21 cellular contexts compared by ENCODE assay signal in the genomic region with DNA sequence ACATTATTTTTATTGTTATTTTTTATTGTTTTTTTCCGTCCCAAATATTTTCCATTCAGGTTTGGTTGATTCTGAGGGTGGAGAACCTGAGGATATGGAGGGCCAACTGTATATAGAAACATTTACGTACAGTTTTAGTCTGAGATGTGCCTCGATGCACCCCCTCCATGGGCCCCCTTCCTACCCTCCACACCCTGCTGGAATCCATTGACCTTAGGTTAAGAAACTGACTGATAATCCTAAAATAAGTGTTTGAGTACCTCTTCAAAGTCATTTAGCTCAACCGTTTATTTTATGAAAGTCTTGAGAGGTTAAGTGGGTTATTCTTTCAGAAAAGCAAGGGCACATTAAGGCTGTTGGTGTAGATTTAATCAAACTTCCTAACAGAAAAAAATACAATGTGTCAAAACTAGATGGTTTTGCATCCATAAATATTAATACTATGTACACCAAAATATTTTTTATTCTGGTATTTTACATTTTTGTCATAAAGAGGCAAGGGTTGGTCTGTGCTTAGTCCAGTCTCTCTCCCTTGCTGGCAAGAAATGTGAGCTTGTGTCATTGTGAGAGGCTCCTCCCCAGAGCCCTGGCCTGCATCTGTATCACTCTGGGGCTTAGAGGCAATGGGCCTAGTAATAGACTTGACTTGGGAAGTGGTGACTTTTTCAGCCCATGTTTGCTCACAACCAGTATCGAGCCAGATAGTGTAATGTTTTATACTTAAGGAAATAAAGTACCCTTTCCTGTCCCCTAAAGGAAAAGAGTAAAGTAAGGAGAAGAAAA. TPM values are rescaled to one million over a fixed set of nuclear protein-coding genes. Genes with fewer than 3 reads are reported as not detected.
DNase-seq lines count a peak whose midpoint lies in the region; TF ChIP-seq lines count a peak whose summit lies in the region.
"Had no signal": no experiment of that assay in that cellular context is flagged by ENCODE, and none has a peak within 500 bp of the region (broad histone marks: within the 10 kb centered on the region; RNA-seq: fewer than 3 reads in every experiment).

No MANE protein-coding gene starts in this region.

- peak overlapping the region; percentile 68 for H3K27ac ChIP-seq in cardiac muscle cell
- no peak overlapping the region for H3K27ac ChIP-seq in right atrium auricular region
- H3K27ac ChIP-seq in angular gyrus (ENCODE audit: low read depth, low read length) = peak overlapping the region; percentile 75
- H3K27ac ChIP-seq in layer of hippocampus (ENCODE audit: low read depth, low read length) = peak overlapping the region; percentile 19
- H3K27ac ChIP-seq in temporal lobe (ENCODE audit: low read depth, low read length) = peak overlapping the region; percentile 77
- no peak overlapping the region for H3K27ac ChIP-seq in vagina
- H3K27ac ChIP-seq: prostate gland, RWPE1 had no signal

- no peaks in the 10 kb centered on the region for H3K27me3 ChIP-seq in cardiac muscle cell
- H3K27me3 ChIP-seq in right atrium auricular region = no peaks in the 10 kb centered on the region
- no peaks in the 10 kb centered on the region for H3K27me3 ChIP-seq in layer of hippocampus (ENCODE audit: control insufficient read depth, insufficient read depth, low read length)
- no peaks in the 10 kb centered on the region for H3K27me3 ChIP-seq in vagina

- in situ Hi-C loops in GM13977 (cut with MboI; ENCODE audit: low pct_unique_long_range_greater_than_20kb, low sequenced_read_pairs, unreplicated experiment) = no loop called here

- intact Hi-C loops in vagina (cut with DNase I) = no loop called here

- H3K4me1 ChIP-seq in cardiac muscle cell (ENCODE audit: low read depth) (peaks cover 27% of the 10 kb centered on the region), right atrium auricular region (no peaks in the 10 kb centered on the region), vagina (no peaks in the 10 kb centered on the region)

- DNase-seq in cardiac muscle cell (ENCODE audit: low read depth in 1 of 2, low spot score in 1 of 2) = peak in 1 of 2 donors; percentile 60
- no peak for DNase-seq in right atrium auricular region (ENCODE audit: low spot score)
- no peak for DNase-seq in iPS-NIHi7 (ENCODE audit: extremely low spot score)
- no peak for DNase-seq in vagina (ENCODE audit: extremely low spot score in 2 of 2)
- no peak for DNase-seq in GM13977 (ENCODE audit: low spot score)
- DNase-seq: activated CD4-positive, alpha-beta T cell treated with anti-CD3 and anti-CD28 coated beads for 48 hours; DMS153; effector CD4-positive, alpha-beta T cell; MM.1S; NCI-H1694; NCI-H446 treated with DMSO at 0.1 percent for 48 hours; nephron progenitor cell; stimulated activated CD4-positive, alpha-beta T cell treated with anti-CD3 and anti-CD28 coated beads, Interleukin-4, amount 100 ng/mL, for 1 hour had no signal

- no peak overlapping the region for H3K4me3 ChIP-seq in cardiac muscle cell
- no peak overlapping the region for H3K4me3 ChIP-seq in right atrium auricular region
- H3K4me3 ChIP-seq in vagina = no peak overlapping the region
- H3K4me3 ChIP-seq: prostate gland, smooth muscle cell had no signal

- H3K9me3 ChIP-seq in cardiac muscle cell (ENCODE audit: low read depth) (no peaks in the 10 kb centered on the region), right atrium auricular region (no peaks in the 10 kb centered on the region), vagina (no peaks in the 10 kb centered on the region)
- H3K9me3 ChIP-seq: prostate gland had no signal

- peaks cover 34% of the 10 kb centered on the region for H3K36me3 ChIP-seq in cardiac muscle cell
- peaks cover 74% of the 10 kb centered on the region for H3K36me3 ChIP-seq in right atrium auricular region
- peaks cover 0 to 61% of the 10 kb centered on the region in 2 donors for H3K36me3 ChIP-seq in vagina
- H3K36me3 ChIP-seq: prostate gland had no signal

- TF ChIP-seq CTCF in cardiac muscle cell (IDR thresholded peaks at IDR 0.05; ENCODE audit: low read depth, low read length) (no peak), right atrium auricular region (IDR thresholded peaks at IDR 0.05) (no peak), vagina (IDR thresholded peaks at IDR 0.05) (no peak), GM13977 (IDR thresholded peaks at IDR 0.05; ENCODE audit: extremely low read depth, insufficient read depth, missing control alignments) (no peak)

- TF ChIP-seq POLR2A in vagina (IDR thresholded peaks at IDR 0.05) = no peak

RNA-seq across cellular contexts. Expression of gene MTRR, which starts 15.7 kb away (rescaled TPM):
- total RNA-seq in cardiac muscle cell (29.6 and 34.3 TPM in 2 replicates), right atrium auricular region (10 to 100 TPM; 16.2 to 31.3 TPM), temporal lobe (24.6 TPM), vagina (33.1 TPM)
- 31.7 and 34.1 TPM in 2 replicates for polyA plus RNA-seq in cardiac muscle cell

RNA-seq across cellular contexts. Expression of gene FASTKD3, which starts 15.9 kb away (rescaled TPM):
- total RNA-seq in cardiac muscle cell = 10.4 and 10.9 TPM in 2 replicates
- polyA plus RNA-seq in cardiac muscle cell = 10.4 and 11.0 TPM in 2 replicates
- total RNA-seq in right atrium auricular region = 1 to 10 TPM; 4.6 TPM
- total RNA-seq in temporal lobe = 13.3 TPM
- 14.7 TPM for total RNA-seq in vagina

RNA-seq across cellular contexts. Expression of gene CFAP90, which starts 33.7 kb away (rescaled TPM):
- 0.60 TPM in 1 of 2 replicates, not detected in the other for total RNA-seq in cardiac muscle cell
- polyA plus RNA-seq in cardiac muscle cell = 0.27 and 0.83 TPM in 2 replicates
- total RNA-seq in right atrium auricular region = not detected
- total RNA-seq in temporal lobe = 2.7 TPM
- 2.5 TPM for total RNA-seq in vagina
- total RNA-seq: esophagus mucosa had no signal
- polyA plus RNA-seq: CD14-positive monocyte had no signal

Comparison
In these comparisons a context has a peak if more than half of its experiments do, and no peak if none do; other contexts are left out.
1. H3K27ac ChIP-seq: peak in cardiac muscle cell (single experiment), angular gyrus (single experiment), layer of hippocampus (single experiment) and temporal lobe (single experiment); none in right atrium auricular region (0 of 2) and vagina (single experiment).